1 cellular context compared by ENCODE assay signal in the genomic region with DNA sequence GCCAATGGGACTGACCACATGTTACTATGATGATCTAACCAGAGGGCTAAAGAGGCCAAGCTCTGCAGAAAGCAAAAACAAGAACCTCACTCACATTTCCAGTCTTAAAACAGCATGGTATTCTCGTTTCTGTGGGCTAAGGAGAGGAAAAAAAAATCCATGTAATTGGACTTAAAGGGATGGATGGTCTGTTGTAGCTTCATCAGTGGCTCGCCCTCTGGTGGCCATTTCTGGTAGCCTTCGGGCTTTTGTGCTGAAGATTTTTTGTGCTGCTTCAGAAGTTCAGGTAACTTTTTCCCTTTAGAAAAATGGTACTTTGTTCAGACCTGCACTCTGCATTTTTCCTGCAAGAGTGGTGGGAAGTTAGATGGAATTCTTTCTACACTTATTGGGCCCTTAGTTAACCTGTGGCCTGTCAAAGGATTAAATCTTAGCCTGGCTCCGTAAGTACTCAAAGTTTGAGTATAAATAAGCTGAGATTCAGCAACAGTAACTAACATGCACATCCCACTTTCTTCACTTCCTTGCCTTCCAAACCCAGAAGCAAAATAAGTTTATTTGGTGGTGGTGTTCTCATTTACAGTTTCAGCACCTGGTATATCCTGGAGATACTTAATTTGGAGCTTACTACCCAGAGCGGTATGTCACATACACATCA.
TF ChIP-seq lines count a peak whose summit lies in the region.

No MANE protein-coding gene starts in this region.

TF ChIP-seq in GM23338, 12 proteins besides CTCF, POLR2A, EP300 and RAD21 (continued from another document):
- TF ChIP-seq, protein P1, sequence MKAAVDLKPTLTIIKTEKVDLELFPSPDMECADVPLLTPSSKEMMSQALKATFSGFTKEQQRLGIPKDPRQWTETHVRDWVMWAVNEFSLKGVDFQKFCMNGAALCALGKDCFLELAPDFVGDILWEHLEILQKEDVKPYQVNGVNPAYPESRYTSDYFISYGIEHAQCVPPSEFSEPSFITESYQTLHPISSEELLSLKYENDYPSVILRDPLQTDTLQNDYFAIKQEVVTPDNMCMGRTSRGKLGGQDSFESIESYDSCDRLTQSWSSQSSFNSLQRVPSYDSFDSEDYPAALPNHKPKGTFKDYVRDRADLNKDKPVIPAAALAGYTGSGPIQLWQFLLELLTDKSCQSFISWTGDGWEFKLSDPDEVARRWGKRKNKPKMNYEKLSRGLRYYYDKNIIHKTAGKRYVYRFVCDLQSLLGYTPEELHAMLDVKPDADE (IDR thresholded peaks at IDR 0.05) = no peak
- no peak for TF ChIP-seq POLR2AphosphoS5 (IDR thresholded peaks at IDR 0.05; ENCODE audit: low read depth)
- TF ChIP-seq EZH2 (IDR thresholded peaks at IDR 0.05; ENCODE audit: low read depth, unreplicated experiment) = no peak
- TF ChIP-seq REST (IDR thresholded peaks at IDR 0.05; ENCODE audit: unreplicated experiment) = no peak
- TF ChIP-seq NANOG (IDR thresholded peaks at IDR 0.05; ENCODE audit: borderline replicate concordance) = no peak
- no peak for TF ChIP-seq STAT1 (IDR thresholded peaks at IDR 0.05; ENCODE audit: unreplicated experiment)
- TF ChIP-seq JUNB (IDR thresholded peaks at IDR 0.05; ENCODE audit: unreplicated experiment) = no peak
- no peak for TF ChIP-seq EZH2phosphoT487 (IDR thresholded peaks at IDR 0.05; ENCODE audit: unreplicated experiment)
- no peak for TF ChIP-seq ZNF331 (CRISPR knock-in tag; IDR thresholded peaks at IDR 0.05; ENCODE audit: low read depth)
- no peak for TF ChIP-seq ZNF114 (CRISPR knock-in tag; IDR thresholded peaks at IDR 0.05)
